Comparison of ENCODE assay signal across 20 cellular contexts in genomic region chr3:188066141-188066540, GRCh38.
DNase-seq lines count a peak whose midpoint lies in the region; ATAC-seq and TF ChIP-seq lines count a peak whose summit lies in the region.
"Had no signal": no experiment of that assay in that cellular context is flagged by ENCODE, and none has a peak within 500 bp of the region (broad histone marks: within the 10 kb centered on the region; RNA-seq: fewer than 3 reads in every experiment).

No MANE protein-coding gene starts in this region.

- H2BK20ac ChIP-seq in IMR-90 (ENCODE audit: low read depth, low read length) = no peak overlapping the region

- no peak overlapping the region for H3K14ac ChIP-seq in IMR-90 (replicated peaks; ENCODE audit: low read depth, low read length)

- H3K4me3 ChIP-seq in IMR-90 (ENCODE audit: insufficient read depth, low read depth, low read length) (no peak overlapping the region), subcutaneous abdominal adipose tissue (ENCODE audit: low read depth in 1 of 5, low read length in 5 of 5) (no peak overlapping the region), Caco-2 (ENCODE audit: low read depth, low read length) (no peak overlapping the region)
- H3K4me3 ChIP-seq: A549 had no signal

- H3K27ac ChIP-seq in IMR-90 (ENCODE audit: insufficient read depth, low read length) (no peak overlapping the region), subcutaneous abdominal adipose tissue (ENCODE audit: low read depth, low read length) (peak overlapping the region; percentile 37)
- H3K27ac ChIP-seq: 22Rv1, A549 had no signal

- H4K91ac ChIP-seq in IMR-90 (ENCODE audit: insufficient read depth, low read depth, low read length) = no peak overlapping the region

- no peak overlapping the region for H3K18ac ChIP-seq in IMR-90 (ENCODE audit: low read depth, low read length)

- in situ Hi-C loops in IMR-90 (cut with MboI; ENCODE audit: low sequenced_read_pairs) = no loop called here

- no peak for TF ChIP-seq RAD21 in IMR-90 (IDR thresholded peaks at IDR 0.05; ENCODE audit: low read length)

- no peak overlapping the region for H3K4ac ChIP-seq in IMR-90 (ENCODE audit: low read depth, low read length)

- 90% methylated on average over 2 of the region's 5 CpGs; no CpG with 5 or more reads in 1 of the 2 experiments for WGBS in IMR-90 (ENCODE audit: extremely low coverage in 2 of 2, insufficient read length in 1 of 2), 2 experiments

- no peak for TF ChIP-seq CTCF in IMR-90 (conservative IDR thresholded peaks at IDR 0.05; ENCODE audit: low read depth, low read length)
- TF ChIP-seq CTCF in Caco-2 (IDR thresholded peaks at IDR 0.05; ENCODE audit: insufficient read depth in 1 of 2, low read depth in 1 of 2, low read length in 1 of 2, severe bottlenecking in 1 of 2, unreplicated experiment in 1 of 2) = no peak

- H2BK15ac ChIP-seq in IMR-90 (ENCODE audit: low read depth, low read length) = peak overlapping the region; percentile 14; the same call in 1 of the 3 replicates

- dilution Hi-C loops in IMR-90 (cut with HindIII; ENCODE audit: low sequenced_read_pairs, unreplicated experiment) = no loop called here

- intact Hi-C loops in IMR-90 (cut with micrococcal nuclease) (no loop called here), Caco-2 (cut with micrococcal nuclease; ENCODE audit: unreplicated experiment) (no loop called here)

- H3K79me1 ChIP-seq in IMR-90 (ENCODE audit: low read depth in 1 of 2, low read length in 2 of 2) = no peaks in the 10 kb centered on the region

- CTCF ChIA-PET in IMR-90 (lab: Yijun Ruan, JAX) (no interaction called here), Caco-2 (lab: Charles Lee) (interaction anchor here (1.2 kb wide), 1 partner anchor 87 kb away, joined by 3 read pairs; no protein-coding TSS in a partner anchor)

- H2AK5ac ChIP-seq in IMR-90 (ENCODE audit: low read depth, low read length) = 0 out of 2 replicates have a peak overlapping the region, but pooled peaks have one; percentile 48

- peaks cover 15% of the 10 kb centered on the region for H3K4me1 Mint-ChIP-seq in Caco-2 (ENCODE audit: low read depth, unreplicated experiment)

- H3K27me3 Mint-ChIP-seq in Caco-2 (ENCODE audit: insufficient read depth, unreplicated experiment) = no peaks in the 10 kb centered on the region
- H3K27me3 Mint-ChIP-seq: CD4-positive, CD25-positive, alpha-beta regulatory T cell; CD8-positive, alpha-beta memory T cell had no signal

- no peak overlapping the region for H2AK9ac ChIP-seq in IMR-90 (replicated peaks; ENCODE audit: low read depth, low read length, poor library complexity)

- no peak overlapping the region; the same call in 1 of the 2 replicates for H2BK120ac ChIP-seq in IMR-90 (ENCODE audit: low read depth, low read length)

- no TSS peak for BruUV-seq in IMR-90 (replicated peaks; lab: Mats Ljungman, UMichigan)
- BruUV-seq in Caco-2 (replicated peaks; lab: Mats Ljungman, UMichigan) = no TSS peak

- peak; percentile 23 for DNase-seq in AG08395 (ENCODE audit: low spot score)
- no peak for DNase-seq in IMR-90
- peak; percentile 79 for DNase-seq in fibroblast of gingiva (ENCODE audit: low read depth)
- DNase-seq in Caco-2 = no peak
- no peak for DNase-seq in NCI-H82 treated with DMSO at 0.1 percent for 48 hours (lab: John Stamatoyannopoulos, UW; ENCODE audit: unreplicated experiment)
- DNase-seq: BE2C; C1 segment of cervical spinal cord; CD4-positive, CD25-positive, alpha-beta regulatory T cell; CD8-positive, alpha-beta memory T cell; COR-L47; DMS153; DMS79; GDM1; H9; KG1 had no signal

- H4K5ac ChIP-seq in IMR-90 (ENCODE audit: low read depth, low read length) = no peak overlapping the region

- H3K4me1 ChIP-seq in IMR-90 (ENCODE audit: control insufficient read depth, insufficient read depth, low read length) (peaks cover 11% of the 10 kb centered on the region), subcutaneous abdominal adipose tissue (ENCODE audit: control insufficient read depth in 5 of 5, insufficient read depth in 5 of 5, low read length in 5 of 5) (peaks cover 4 to 15% (median 11%) of the 10 kb centered on the region in 5 donors), Caco-2 (peaks cover 31% of the 10 kb centered on the region)
- H3K4me1 ChIP-seq: BE2C had no signal

- POLR2A ChIA-PET in IMR-90 (lab: Charles Lee; ENCODE audit: unreplicated experiment) = no interaction called here
- POLR2A ChIA-PET in Caco-2 (lab: Charles Lee) = interaction anchor here (1.6 kb wide), 1 partner anchor 87 kb away, joined by 9 read pairs; the partner anchor contains the start of gene LPP

- no peaks in the 10 kb centered on the region for H3K9me3 Mint-ChIP-seq in Caco-2 (ENCODE audit: unreplicated experiment)
- H3K9me3 Mint-ChIP-seq: CD4-positive, CD25-positive, alpha-beta regulatory T cell; CD8-positive, alpha-beta memory T cell; H9 had no signal

- H3K9ac ChIP-seq in IMR-90 (ENCODE audit: low read depth, low read length) (no peak overlapping the region), subcutaneous abdominal adipose tissue (ENCODE audit: low read length in 5 of 5) (no peak overlapping the region)

- H3K36me3 ChIP-seq in IMR-90 (ENCODE audit: control insufficient read depth, insufficient read depth, low read length) (no peaks in the 10 kb centered on the region; the same call in 1 of the 2 replicates), subcutaneous abdominal adipose tissue (ENCODE audit: control insufficient read depth in 5 of 5, insufficient read depth in 5 of 5, low read length in 5 of 5) (no peaks in the 10 kb centered on the region), Caco-2 (ENCODE audit: control insufficient read depth, insufficient read depth, low read length) (no peaks in the 10 kb centered on the region)
- H3K36me3 ChIP-seq: BE2C had no signal

- H3K56ac ChIP-seq in IMR-90 (ENCODE audit: extremely low read depth, insufficient read depth, low read length) = no peak overlapping the region

- H4K20me1 ChIP-seq in IMR-90 (ENCODE audit: insufficient read depth, low read length) = no peaks in the 10 kb centered on the region

- H3K9me1 ChIP-seq in IMR-90 (ENCODE audit: insufficient read depth, low read length) = peaks cover 8% of the 10 kb centered on the region

- H4K8ac ChIP-seq in IMR-90 (ENCODE audit: low read depth in 2 of 2, low read length in 2 of 2) = no peak overlapping the region

- ATAC-seq in IMR-90 (ENCODE audit: low read depth) (no peak), GM21576 (IDR thresholded peaks at IDR 0.05; ENCODE audit: unreplicated experiment) (no peak)
- ATAC-seq: A549, HepG2 had no signal

- H3K9me3 ChIP-seq in IMR-90 (ENCODE audit: control insufficient read depth, insufficient read depth, low read length) (no peaks in the 10 kb centered on the region), subcutaneous abdominal adipose tissue (ENCODE audit: control insufficient read depth in 5 of 5, low read length in 5 of 5) (no peaks in the 10 kb centered on the region), Caco-2 (no peaks in the 10 kb centered on the region)
- H3K9me3 ChIP-seq: A549, BE2C had no signal

- H2BK5ac ChIP-seq in IMR-90 (ENCODE audit: low read depth, low read length, poor library complexity, severe bottlenecking) = no peak overlapping the region

- no peak overlapping the region for H3K4me3 Mint-ChIP-seq in Caco-2 (ENCODE audit: unreplicated experiment)
- H3K4me3 Mint-ChIP-seq: CD4-positive, CD25-positive, alpha-beta regulatory T cell; CD8-positive, alpha-beta memory T cell; H9 had no signal

- no peak for TF ChIP-seq POLR2A in IMR-90 (IDR thresholded peaks at IDR 0.05; ENCODE audit: low read depth, low read length)

- H2AFZ ChIP-seq in IMR-90 (replicated peaks; ENCODE audit: low read length, poor library complexity) = no peak overlapping the region

- H3K4me2 ChIP-seq in IMR-90 (ENCODE audit: low read depth, low read length) = no peak overlapping the region
- H3K4me2 ChIP-seq: A549 had no signal

- H3K27me3 ChIP-seq in IMR-90 (ENCODE audit: control insufficient read depth, insufficient read depth, low read length) (no peaks in the 10 kb centered on the region), subcutaneous abdominal adipose tissue (ENCODE audit: control insufficient read depth in 5 of 5, insufficient read depth in 4 of 5, low read length in 5 of 5) (no peaks in the 10 kb centered on the region), Caco-2 (replicated peaks; ENCODE audit: control insufficient read depth, insufficient read depth, low read length) (no peaks in the 10 kb centered on the region)
- H3K27me3 ChIP-seq: BE2C had no signal

- H3K27ac Mint-ChIP-seq in Caco-2 (ENCODE audit: unreplicated experiment) = no peak overlapping the region
- H3K27ac Mint-ChIP-seq: CD4-positive, CD25-positive, alpha-beta regulatory T cell; CD8-positive, alpha-beta memory T cell; H9 had no signal

- H3K36me3 Mint-ChIP-seq in Caco-2 (ENCODE audit: insufficient read depth, unreplicated experiment) = no peaks in the 10 kb centered on the region
- H3K36me3 Mint-ChIP-seq: CD4-positive, CD25-positive, alpha-beta regulatory T cell; CD8-positive, alpha-beta memory T cell had no signal

- no peak overlapping the region for H3K23ac ChIP-seq in IMR-90 (ENCODE audit: low read depth, low read length)

TF ChIP-seq in IMR-90, 13 proteins besides CTCF, POLR2A, EP300 and RAD21 (continues in another document):
- TF ChIP-seq RCOR1 (IDR thresholded peaks at IDR 0.05; ENCODE audit: insufficient replicate concordance, low read length) (no peak), FOS (IDR thresholded peaks at IDR 0.05; ENCODE audit: low read depth, low read length) (no peak), CEBPB (IDR thresholded peaks at IDR 0.05; ENCODE audit: low read depth, low read length) (no peak), NFE2L2 (IDR thresholded peaks at IDR 0.05; ENCODE audit: low read depth, low read length) (no peak), BHLHE40 (IDR thresholded peaks at IDR 0.05; ENCODE audit: low read depth, low read length) (no peak), RFX5 (IDR thresholded peaks at IDR 0.05; ENCODE audit: low read depth, low read length) (no peak), MAFK (IDR thresholded peaks at IDR 0.05; ENCODE audit: low read depth, low read length) (no peak), MXI1 (IDR thresholded peaks at IDR 0.05; ENCODE audit: borderline replicate concordance, low read depth, low read length) (no peak), CHD1 (IDR thresholded peaks at IDR 0.05; ENCODE audit: low read depth, low read length) (no peak), SMC3 (IDR thresholded peaks at IDR 0.05; ENCODE audit: low read depth, low read length) (no peak), MAZ (IDR thresholded peaks at IDR 0.05; ENCODE audit: borderline replicate concordance, low read depth, low read length) (no peak), ELK1 (IDR thresholded peaks at IDR 0.05; ENCODE audit: borderline replicate concordance, low read depth, low read length) (no peak)

Comparison
In these comparisons a context has a peak if more than half of its experiments do, and no peak if none do; other contexts are left out.
1. DNase-seq: peak in AG08395 (single experiment) and fibroblast of gingiva (single experiment); none in IMR-90 (single experiment), Caco-2 (0 of 2) and NCI-H82 treated with DMSO at 0.1 percent for 48 hours (single experiment).